ENCODE assay signal across 14 cellular contexts in genomic region chr6:145784683-145785082, GRCh38. TPM values are rescaled to one million over a fixed set of nuclear protein-coding genes. Genes with fewer than 3 reads are reported as not detected.
DNase-seq lines count a peak whose midpoint lies in the region; ATAC-seq, FAIRE-seq and TF ChIP-seq lines count a peak whose summit lies in the region.
"Had no signal": no experiment of that assay in that cellular context is flagged by ENCODE, and none has a peak within 500 bp of the region (broad histone marks: within the 10 kb centered on the region; RNA-seq: fewer than 3 reads in every experiment).

No MANE protein-coding gene starts in this region.

- H3K36me3 ChIP-seq in hepatocyte (replicated peaks; ENCODE audit: insufficient read depth, low read depth) (no peaks in the 10 kb centered on the region), kidney (ENCODE audit: control insufficient read depth in 1 of 2, insufficient read depth in 2 of 2, low read length in 2 of 2) (no peaks in the 10 kb centered on the region)
- H3K36me3 ChIP-seq: neutrophil had no signal

- no peaks in the 10 kb centered on the region for H3K4me1 Mint-ChIP-seq in activated T-cell treated with anti-CD3 and anti-CD28 coated beads, Interleukin-2, amount 50 U/mL, for 4 hours (ENCODE audit: low read depth)

- H3K4me1 ChIP-seq in hepatocyte (ENCODE audit: insufficient read depth) (no peaks in the 10 kb centered on the region), kidney (ENCODE audit: control insufficient read depth in 1 of 2, insufficient read depth in 1 of 2, low read depth in 1 of 2, low read length in 2 of 2) (no peaks in the 10 kb centered on the region)

- no peak overlapping the region for H3K4me2 ChIP-seq in hepatocyte

- H3K9me2 ChIP-seq in hepatocyte (replicated peaks; ENCODE audit: insufficient read depth), result no peaks in the 10 kb centered on the region

- no peak overlapping the region for H3K9ac ChIP-seq in kidney (ENCODE audit: low read length in 2 of 2)

- no peak overlapping the region for H3K4me3 Mint-ChIP-seq in activated T-cell treated with anti-CD3 and anti-CD28 coated beads, Interleukin-2, amount 50 U/mL, for 4 hours
- H3K4me3 Mint-ChIP-seq: activated CD8-positive, alpha-beta T cell treated with anti-CD3 and anti-CD28 coated beads for 36 hours had no signal

- no peak for TF ChIP-seq CTCF in hepatocyte (IDR thresholded peaks at IDR 0.05; ENCODE audit: poor library complexity)
- TF ChIP-seq CTCF in kidney (IDR thresholded peaks at IDR 0.05; ENCODE audit: borderline replicate concordance, extremely low read depth, insufficient read depth), result no peak

- H3K27me3 ChIP-seq in hepatocyte, result no peaks in the 10 kb centered on the region
- H3K27me3 ChIP-seq: dorsolateral prefrontal cortex, neutrophil had no signal

- H3K36me3 Mint-ChIP-seq in activated T-cell treated with anti-CD3 and anti-CD28 coated beads, Interleukin-2, amount 50 U/mL, for 4 hours (ENCODE audit: insufficient read depth), result peaks cover 15% of the 10 kb centered on the region

- no peak for DNase-seq in hepatocyte (ENCODE audit: low spot score)
- DNase-seq in AG08395 (ENCODE audit: low spot score), result no peak
- no peak for DNase-seq in kidney
- DNase-seq in activated T-cell treated with anti-CD3 and anti-CD28 coated beads, Interleukin-2, amount 50 U/mL, for 4 hours, result no peak
- DNase-seq: activated CD8-positive, alpha-beta T cell treated with anti-CD3 and anti-CD28 coated beads for 36 hours; dorsolateral prefrontal cortex; NCI-H1694; stimulated activated naive CD4-positive, alpha-beta T cell had no signal

- peaks cover 20% of the 10 kb centered on the region for H3K9me3 Mint-ChIP-seq in activated T-cell treated with anti-CD3 and anti-CD28 coated beads, Interleukin-2, amount 50 U/mL, for 4 hours

- H3K4me3 ChIP-seq in hepatocyte (no peak overlapping the region), kidney (ENCODE audit: low read length in 2 of 2) (no peak overlapping the region)
- H3K4me3 ChIP-seq: dorsolateral prefrontal cortex had no signal

- ATAC-seq in GM18502 (IDR thresholded peaks at IDR 0.05; ENCODE audit: poor library complexity, unreplicated experiment) (peak; percentile 77), GM19438 (IDR thresholded peaks at IDR 0.05; ENCODE audit: low read depth, unreplicated experiment) (peak; percentile 90), HG02870 (IDR thresholded peaks at IDR 0.05; ENCODE audit: unreplicated experiment) (peak; percentile 79), HG03521 (IDR thresholded peaks at IDR 0.05; ENCODE audit: unreplicated experiment) (peak; percentile 80)
- no peak for ATAC-seq in activated T-cell treated with anti-CD3 and anti-CD28 coated beads, Interleukin-2, amount 50 U/mL, for 4 hours
- ATAC-seq: activated CD8-positive, alpha-beta T cell treated with anti-CD3 and anti-CD28 coated beads for 36 hours; HepG2 had no signal

- intact Hi-C loops in kidney (cut with DNase I), result no loop called here

- H3K79me2 ChIP-seq in hepatocyte, result no peaks in the 10 kb centered on the region

- WGBS in hepatocyte (ENCODE audit: low lambda C conversion rate, missing lambda C conversion rate), result 87% methylated on average over 1 of the region's 1 CpG

- no peak overlapping the region for H2AFZ ChIP-seq in hepatocyte

- H3K27me3 Mint-ChIP-seq in activated T-cell treated with anti-CD3 and anti-CD28 coated beads, Interleukin-2, amount 50 U/mL, for 4 hours (ENCODE audit: low read depth), result no peaks in the 10 kb centered on the region
- H3K27me3 Mint-ChIP-seq: activated CD8-positive, alpha-beta T cell treated with anti-CD3 and anti-CD28 coated beads for 36 hours had no signal

- H3K9me3 ChIP-seq in hepatocyte (ENCODE audit: low read depth), result no peaks in the 10 kb centered on the region
- peaks cover 0 to 6% of the 10 kb centered on the region in 2 donors for H3K9me3 ChIP-seq in kidney (ENCODE audit: control insufficient read depth in 1 of 2, low read length in 2 of 2)
- H3K9me3 ChIP-seq: neutrophil had no signal

- no peak for FAIRE-seq in kidney (lab: Jason Lieb, UNC)
- FAIRE-seq: HepG2 had no signal

- no peak overlapping the region for H3K27ac ChIP-seq in hepatocyte
- no peak overlapping the region for H3K27ac ChIP-seq in kidney (ENCODE audit: low read depth in 2 of 2, low read length in 2 of 2)
- H3K27ac ChIP-seq: dorsolateral prefrontal cortex, neutrophil had no signal

- H4K20me1 ChIP-seq in hepatocyte (ENCODE audit: insufficient read depth, poor library complexity, severe bottlenecking), result no peaks in the 10 kb centered on the region

RNA-seq across cellular contexts. Expression of gene FBXO30, which starts 29.9 kb away (rescaled TPM):
- total RNA-seq in hepatocyte (9.0 and 9.1 TPM in 2 replicates), kidney (8.2 TPM)
- polyA plus RNA-seq in hepatocyte (2.0 and 2.8 TPM in 2 replicates), kidney (ENCODE audit: insufficient read depth, low read depth, low replicate concordance) (2.5 TPM)
- 1 to 10 TPM; 4.5 to 6.9 (median 6.2) TPM for total RNA-seq in activated T-cell treated with anti-CD3 and anti-CD28 coated beads, Interleukin-2, amount 50 U/mL, for 4 hours

RNA-seq across cellular contexts. Expression of gene EPM2A, which starts 49.4 kb away (rescaled TPM):
- total RNA-seq in hepatocyte (6.4 and 9.3 TPM in 2 replicates), kidney (9.6 TPM)
- polyA plus RNA-seq in hepatocyte (6.9 and 7.2 TPM in 2 replicates), kidney (ENCODE audit: insufficient read depth, low read depth, low replicate concordance) (7.8 TPM)
- 1 to 10 TPM; 6.5 to 7.1 (median 6.7) TPM for total RNA-seq in activated T-cell treated with anti-CD3 and anti-CD28 coated beads, Interleukin-2, amount 50 U/mL, for 4 hours

Comparison
In these comparisons a context has a peak if more than half of its experiments do, and no peak if none do; other contexts are left out.
1. ATAC-seq: peak in GM18502 (single experiment), GM19438 (single experiment), HG02870 (single experiment) and HG03521 (single experiment); none in activated T-cell treated with anti-CD3 and anti-CD28 coated beads, Interleukin-2, amount 50 U/mL, for 4 hours (0 of 2).